In the genomic region with DNA sequence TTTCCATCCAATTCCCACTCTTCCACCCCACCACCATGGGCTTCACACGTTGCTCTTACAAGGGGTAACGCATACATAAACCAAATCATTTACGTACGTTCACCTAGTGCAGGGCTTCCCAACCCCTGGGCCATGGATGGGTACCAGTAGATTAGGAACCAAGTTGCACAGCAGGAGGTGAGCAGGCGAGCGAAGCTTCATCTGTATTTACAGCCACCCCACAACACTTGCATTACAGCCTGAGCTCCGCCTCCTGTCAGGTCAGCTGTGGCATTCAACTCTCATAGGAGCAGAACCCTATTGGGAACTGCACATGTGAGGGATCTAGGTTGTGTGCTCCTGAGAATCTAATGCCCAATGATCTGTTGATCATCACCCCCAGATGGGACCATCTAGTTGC, we compare ENCODE assay signal across 17 cellular contexts.
A peak's percentile ranks its signal among the peaks of the same experiment; 100 is the strongest.
DNase-seq lines count a peak whose midpoint lies in the region; ATAC-seq, FAIRE-seq and TF ChIP-seq lines count a peak whose summit lies in the region.
"Had no signal": no experiment of that assay in that cellular context is flagged by ENCODE, and none has a peak within 500 bp of the region (broad histone marks: within the 10 kb centered on the region; RNA-seq: fewer than 3 reads in every experiment).

No MANE protein-coding gene starts in this region.

- no peaks in the 10 kb centered on the region for H3K79me2 ChIP-seq in Loucy (ENCODE audit: insufficient read depth, low read length)
- no peaks in the 10 kb centered on the region for H3K79me2 ChIP-seq in K562 (ENCODE audit: control insufficient read depth, insufficient read depth, low read length)
- H3K79me2 ChIP-seq in parathyroid adenoma, result no peaks in the 10 kb centered on the region

- TF ChIP-seq RAD21 in K562 (CRISPR knock-in tag; conservative IDR thresholded peaks at IDR 0.05 in 1 of 2, IDR thresholded peaks at IDR 0.05 in 1 of 2), result no peak

- H3K27ac ChIP-seq in K562 (ENCODE audit: extremely low read depth, low read depth, low read length) (no peak overlapping the region), parathyroid adenoma (peak overlapping the region; percentile 24)
- H3K27ac ChIP-seq: ascending aorta, prostate gland, testis, WERI-Rb-1 had no signal

- no peak for TF ChIP-seq CTCF in Loucy (conservative IDR thresholded peaks at IDR 0.05; ENCODE audit: low read length)
- no peak for TF ChIP-seq CTCF in K562 (IDR thresholded peaks at IDR 0.05 in 2 of 3, conservative IDR thresholded peaks at IDR 0.05 in 1 of 3; ENCODE audit: insufficient read depth in 2 of 3, low read depth in 1 of 3, low read length in 3 of 3)
- TF ChIP-seq CTCF in parathyroid adenoma (IDR thresholded peaks at IDR 0.05), result no peak

- BruUV-seq in K562 (replicated peaks; lab: Mats Ljungman, UMichigan), result no TSS peak

- FAIRE-seq in K562 (lab: Jason Lieb, UNC), result peak; percentile 48

- peaks cover 56% of the 10 kb centered on the region for H3K4me1 Mint-ChIP-seq in activated T-cell treated with anti-CD3 and anti-CD28 coated beads, Interleukin-2, amount 50 U/mL, for 24 hours (ENCODE audit: low read depth)

- H3K27me3 ChIP-seq in Loucy (ENCODE audit: insufficient read depth, low read length, poor library complexity, severe bottlenecking) (no peaks in the 10 kb centered on the region), K562 (ENCODE audit: control insufficient read depth in 2 of 2, insufficient read depth in 2 of 2, low read length in 2 of 2) (no peaks in the 10 kb centered on the region), parathyroid adenoma (ENCODE audit: control insufficient read depth, insufficient read depth, low read length) (no peaks in the 10 kb centered on the region)
- H3K27me3 ChIP-seq: ascending aorta, heart left ventricle, Peyer's patch, testis had no signal

- H2AFZ ChIP-seq in Loucy (ENCODE audit: low read length) (no peak overlapping the region), K562 (ENCODE audit: low read depth, low read length) (no peak overlapping the region), parathyroid adenoma (no peak overlapping the region)

- in situ Hi-C loops in K562 (cut with MboI), result no loop called here

- H3K9ac ChIP-seq in Loucy (ENCODE audit: low read depth, low read length, poor library complexity, severe bottlenecking), result peak overlapping the region; percentile 45
- no peak overlapping the region for H3K9ac ChIP-seq in K562 (ENCODE audit: insufficient read depth in 1 of 2, low read depth in 2 of 2, low read length in 2 of 2)
- no peak overlapping the region for H3K9ac ChIP-seq in parathyroid adenoma

- H3K4me2 ChIP-seq in Loucy (ENCODE audit: low read depth, low read length, poor library complexity, severe bottlenecking) (peak overlapping the region; percentile 71), K562 (ENCODE audit: insufficient read depth, low read length) (no peak overlapping the region), parathyroid adenoma (ENCODE audit: low read length) (no peak overlapping the region)

- no peaks in the 10 kb centered on the region for H3K36me3 ChIP-seq in Loucy (ENCODE audit: insufficient read depth, low read length)
- H3K36me3 ChIP-seq in K562 (ENCODE audit: control insufficient read depth, insufficient read depth, low read length), result peaks cover 16% of the 10 kb centered on the region; the same call in 2 of the 3 replicates
- H3K36me3 ChIP-seq in parathyroid adenoma (ENCODE audit: control insufficient read depth, insufficient read depth, low read length), result peaks cover 3% of the 10 kb centered on the region
- H3K36me3 ChIP-seq: prostate gland, WERI-Rb-1 had no signal

- H3K27me3 Mint-ChIP-seq in activated T-cell treated with anti-CD3 and anti-CD28 coated beads, Interleukin-2, amount 50 U/mL, for 24 hours, result no peaks in the 10 kb centered on the region

- TF ChIP-seq POLR2A in K562 (conservative IDR thresholded peaks at IDR 0.05), result no peak

- H3K27ac Mint-ChIP-seq in activated T-cell treated with anti-CD3 and anti-CD28 coated beads, Interleukin-2, amount 50 U/mL, for 24 hours, result peak overlapping the region; percentile 81

- peaks cover 10% of the 10 kb centered on the region for H3F3A ChIP-seq in Loucy (ENCODE audit: low read depth)

- peaks cover 48% of the 10 kb centered on the region for H3K4me1 ChIP-seq in Loucy (ENCODE audit: insufficient read depth, low read length, poor library complexity, severe bottlenecking)
- peaks cover 0 to 13% of the 10 kb centered on the region in 2 experiments; a peak in 4 of 5 replicates for H3K4me1 ChIP-seq in K562 (replicated peaks in 1 of 2; ENCODE audit: control insufficient read depth in 2 of 2, insufficient read depth in 2 of 2, low read length in 2 of 2)
- H3K4me1 ChIP-seq in parathyroid adenoma, result peaks cover 39% of the 10 kb centered on the region
- H3K4me1 ChIP-seq: prostate gland, testis had no signal

- H3K4me3 Mint-ChIP-seq in activated T-cell treated with anti-CD3 and anti-CD28 coated beads, Interleukin-2, amount 50 U/mL, for 24 hours, result no peak overlapping the region

- TF ChIP-seq EP300 in K562 (IDR thresholded peaks at IDR 0.05; ENCODE audit: low read length), result no peak

- CTCF ChIA-PET in K562 (lab: Yijun Ruan, JAX; ENCODE audit: low intra/inter-chr PET ratio), result interaction anchor here (0.6 kb wide), 1 partner anchor 91 kb away, joined by 3 read pairs; no protein-coding TSS in a partner anchor

- peak overlapping the region; percentile 52 for H3K4me3 ChIP-seq in Loucy (ENCODE audit: low read length, poor library complexity, severe bottlenecking)
- H3K4me3 ChIP-seq in K562, result no peak overlapping the region
- H3K4me3 ChIP-seq in parathyroid adenoma (ENCODE audit: low read depth, low read length), result no peak overlapping the region
- H3K4me3 ChIP-seq: ascending aorta, heart left ventricle, Peyer's patch, prostate gland, testis had no signal

- H3K9me3 ChIP-seq in Loucy (ENCODE audit: insufficient read depth, low read depth, low read length), result no peaks in the 10 kb centered on the region
- H3K9me3 ChIP-seq in K562 (replicated peaks; ENCODE audit: control insufficient read depth, insufficient read depth, low read depth, low read length), result no peaks in the 10 kb centered on the region
- no peaks in the 10 kb centered on the region for H3K9me3 ChIP-seq in parathyroid adenoma (ENCODE audit: control insufficient read depth, low read length)
- H3K9me3 ChIP-seq: ascending aorta, heart left ventricle, Peyer's patch, prostate gland, testis had no signal

- H3K9me1 ChIP-seq in K562 (ENCODE audit: control insufficient read depth, insufficient read depth, low read length), result no peaks in the 10 kb centered on the region

- H4K20me1 ChIP-seq in Loucy (ENCODE audit: insufficient read depth, low read length, poor library complexity, severe bottlenecking), result no peaks in the 10 kb centered on the region
- H4K20me1 ChIP-seq in K562 (replicated peaks; ENCODE audit: control insufficient read depth, insufficient read depth, low read length), result no peaks in the 10 kb centered on the region

- intact Hi-C loops in K562 (cut with micrococcal nuclease), result no loop called here

- H3K9me2 ChIP-seq in Loucy (replicated peaks; ENCODE audit: low read depth, low read length), result no peaks in the 10 kb centered on the region

- POLR2A ChIA-PET in K562 (lab: Yijun Ruan, JAX), result interaction anchor here (0.6 to 1.1 kb wide), 2 partner anchors 22 to 74 kb away, joined by 3 read pairs; no protein-coding TSS in a partner anchor

- peaks cover 84% of the 10 kb centered on the region for H3K36me3 Mint-ChIP-seq in activated T-cell treated with anti-CD3 and anti-CD28 coated beads, Interleukin-2, amount 50 U/mL, for 24 hours (ENCODE audit: low read depth)

- 64% methylated on average over 5 of the region's 7 CpGs for WGBS in K562 (ENCODE audit: insufficient coverage, low coverage, missing lambda C conversion rate)

- no peak for DNase-seq in activated T-cell treated with anti-CD3 and anti-CD28 coated beads, Interleukin-2, amount 50 U/mL, for 24 hours
- DNase-seq in activated T-cell treated with anti-CD3 and anti-CD28 coated beads, Interleukin-2, amount 50 U/mL, for 1 hour, result no peak
- peak in 1 of 4 experiments; percentile 18 for DNase-seq in K562 (ENCODE audit: extremely low read depth in 1 of 4, low spot score in 3 of 4)
- no peak for DNase-seq in cortex of kidney (lab: John Stamatoyannopoulos, UW)
- no peak for DNase-seq in OCI-M1 (lab: John Stamatoyannopoulos, UW)
- DNase-seq in middle frontal gyrus (ENCODE audit: extremely low spot score, low spot score), result no peak
- DNase-seq: heart left ventricle, midbrain, NCI-H1694 treated with DMSO at 0.1 percent for 48 hours, NCI-H524, testis, WERI-Rb-1 had no signal

- no peaks in the 10 kb centered on the region for H3K9me3 Mint-ChIP-seq in activated T-cell treated with anti-CD3 and anti-CD28 coated beads, Interleukin-2, amount 50 U/mL, for 24 hours

- peak; percentile 54 for ATAC-seq in K562

TF ChIP-seq in K562, 482 proteins besides CTCF, POLR2A, EP300 and RAD21 (continues in another document):
- no peak for TF ChIP-seq NCOA2 (IDR thresholded peaks at IDR 0.05; ENCODE audit: partially characterized antibody in 2 of 2)
- TF ChIP-seq ARID2 (IDR thresholded peaks at IDR 0.05), result no peak
- TF ChIP-seq CEBPG (CRISPR knock-in tag; IDR thresholded peaks at IDR 0.05), result no peak
- no peak for TF ChIP-seq CEBPG (tag; conservative IDR thresholded peaks at IDR 0.05 in 1 of 2, IDR thresholded peaks at IDR 0.05 in 1 of 2)
- no peak for TF ChIP-seq ZFPM2 (CRISPR knock-in tag; IDR thresholded peaks at IDR 0.05)
- no peak for TF ChIP-seq ZNF644 (tag; IDR thresholded peaks at IDR 0.05; ENCODE audit: low read depth)
- no peak for TF ChIP-seq ZNF551 (CRISPR knock-in tag; IDR thresholded peaks at IDR 0.05)
- TF ChIP-seq, protein P1, sequence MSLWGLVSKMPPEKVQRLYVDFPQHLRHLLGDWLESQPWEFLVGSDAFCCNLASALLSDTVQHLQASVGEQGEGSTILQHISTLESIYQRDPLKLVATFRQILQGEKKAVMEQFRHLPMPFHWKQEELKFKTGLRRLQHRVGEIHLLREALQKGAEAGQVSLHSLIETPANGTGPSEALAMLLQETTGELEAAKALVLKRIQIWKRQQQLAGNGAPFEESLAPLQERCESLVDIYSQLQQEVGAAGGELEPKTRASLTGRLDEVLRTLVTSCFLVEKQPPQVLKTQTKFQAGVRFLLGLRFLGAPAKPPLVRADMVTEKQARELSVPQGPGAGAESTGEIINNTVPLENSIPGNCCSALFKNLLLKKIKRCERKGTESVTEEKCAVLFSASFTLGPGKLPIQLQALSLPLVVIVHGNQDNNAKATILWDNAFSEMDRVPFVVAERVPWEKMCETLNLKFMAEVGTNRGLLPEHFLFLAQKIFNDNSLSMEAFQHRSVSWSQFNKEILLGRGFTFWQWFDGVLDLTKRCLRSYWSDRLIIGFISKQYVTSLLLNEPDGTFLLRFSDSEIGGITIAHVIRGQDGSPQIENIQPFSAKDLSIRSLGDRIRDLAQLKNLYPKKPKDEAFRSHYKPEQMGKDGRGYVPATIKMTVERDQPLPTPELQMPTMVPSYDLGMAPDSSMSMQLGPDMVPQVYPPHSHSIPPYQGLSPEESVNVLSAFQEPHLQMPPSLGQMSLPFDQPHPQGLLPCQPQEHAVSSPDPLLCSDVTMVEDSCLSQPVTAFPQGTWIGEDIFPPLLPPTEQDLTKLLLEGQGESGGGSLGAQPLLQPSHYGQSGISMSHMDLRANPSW (CRISPR knock-in tag; IDR thresholded peaks at IDR 0.05), result no peak
- no peak for TF ChIP-seq XRCC4 (IDR thresholded peaks at IDR 0.05; ENCODE audit: extremely low read depth, insufficient read depth, insufficient read length)
- TF ChIP-seq ADNP (tag; IDR thresholded peaks at IDR 0.05), result no peak
